In the genomic region with DNA sequence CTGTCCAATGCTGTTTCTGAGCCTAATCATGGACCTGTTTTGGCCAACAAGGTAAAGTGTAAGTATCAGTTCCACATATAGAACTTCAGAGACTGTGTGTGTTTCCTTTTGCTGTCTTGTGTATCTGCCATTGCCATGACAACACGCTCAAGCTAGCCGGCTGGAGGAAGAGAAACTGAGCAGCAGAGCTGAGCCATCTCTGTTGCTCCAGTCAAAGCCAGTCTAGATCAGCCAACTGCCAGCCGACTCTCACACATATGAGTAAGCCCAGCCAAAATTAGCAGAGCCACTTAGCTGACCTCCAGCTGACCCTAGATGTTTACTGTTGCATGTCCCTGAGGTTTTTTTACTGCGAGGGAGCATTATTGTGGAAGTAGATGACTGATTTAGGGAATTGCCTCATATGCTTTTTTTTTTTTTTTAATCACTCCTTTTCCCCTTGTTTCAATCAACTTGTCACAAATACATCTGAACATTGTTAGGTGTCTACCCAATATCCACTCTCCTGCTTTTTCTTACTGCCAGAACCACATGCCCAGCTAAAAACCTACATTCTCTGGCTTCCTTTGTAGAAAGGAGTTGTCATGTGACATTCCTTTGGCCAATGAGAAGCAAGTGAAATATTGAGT, we compare ENCODE assay signal across 8 cellular contexts.
DNase-seq lines count a peak whose midpoint lies in the region; ATAC-seq and TF ChIP-seq lines count a peak whose summit lies in the region.

No MANE protein-coding gene starts in this region.

- no TSS peak for BruUV-seq in PC-3 (replicated peaks; lab: Mats Ljungman, UMichigan)

- peak; percentile 97 for ATAC-seq in HG02885 (IDR thresholded peaks at IDR 0.05; ENCODE audit: poor library complexity, unreplicated experiment)
- peak; percentile 33 for ATAC-seq in PC-3
- peak; percentile 29 for ATAC-seq in foreskin keratinocyte

- no peak overlapping the region for H3K4me2 ChIP-seq in PC-3 (ENCODE audit: low read length)

- H3K4me1 ChIP-seq in PC-3 (ENCODE audit: insufficient read depth, low read length), result peaks cover 13% of the 10 kb centered on the region
- H3K4me1 ChIP-seq in foreskin keratinocyte, result peaks cover 14% of the 10 kb centered on the region

- intact Hi-C loops in PC-3 (cut with micrococcal nuclease), result no loop called here

- TF ChIP-seq CTCF in PC-3 (conservative IDR thresholded peaks at IDR 0.05; ENCODE audit: low read depth, low read length), result no peak
- TF ChIP-seq CTCF in foreskin keratinocyte (conservative IDR thresholded peaks at IDR 0.05), result no peak

- no peak overlapping the region for H3K4me3 ChIP-seq in PC-3 (ENCODE audit: low read length)

- POLR2A ChIA-PET in PC-3 (lab: Charles Lee; ENCODE audit: unreplicated experiment), result no interaction called here

- H2AFZ ChIP-seq in PC-3 (ENCODE audit: low read length), result no peak overlapping the region

- no peaks in the 10 kb centered on the region for H3F3A ChIP-seq in PC-3 (ENCODE audit: low read length, unreplicated experiment)

- H3K27me3 ChIP-seq in PC-3 (ENCODE audit: low read length), result no peaks in the 10 kb centered on the region
- H3K27me3 ChIP-seq in foreskin keratinocyte, result no peaks in the 10 kb centered on the region

- H3K9me2 ChIP-seq in PC-3 (replicated peaks; ENCODE audit: low read length), result no peaks in the 10 kb centered on the region

- H3K79me2 ChIP-seq in PC-3 (ENCODE audit: low read length), result no peaks in the 10 kb centered on the region

- peak; percentile 58 for DNase-seq in stimulated activated CD4-positive, alpha-beta T cell treated with anti-CD3 and anti-CD28 coated beads, Interleukin-15, amount 100 ng/mL, for 24 hours
- no peak for DNase-seq in stimulated activated CD4-positive, alpha-beta T cell treated with anti-CD3 and anti-CD28 coated beads, Interleukin-4, amount 100 ng/mL, for 4 hours
- peak; percentile 34 for DNase-seq in PC-3
- no peak for DNase-seq in foreskin keratinocyte
- no peak for DNase-seq in globus pallidus (ENCODE audit: low spot score)
- no peak for DNase-seq in NCI-H345 (lab: John Stamatoyannopoulos, UW)
- no peak for DNase-seq in NCI-H2171 treated with DMSO at 0.1 percent for 48 hours (lab: John Stamatoyannopoulos, UW)

- peak overlapping the region; percentile 49 for H3K27ac ChIP-seq in PC-3 (ENCODE audit: low read length)
- no peak overlapping the region for H3K27ac ChIP-seq in foreskin keratinocyte

- no peaks in the 10 kb centered on the region; the same call in 1 of the 2 replicates for H3K36me3 ChIP-seq in PC-3 (ENCODE audit: low read depth, low read length)

- H4K20me1 ChIP-seq in PC-3 (ENCODE audit: low read length), result no peaks in the 10 kb centered on the region

- 0 out of 2 replicates have a peak, but pooled peaks cover 4% of the 10 kb centered on the region for H3K9me3 ChIP-seq in PC-3 (ENCODE audit: low read length)

- no peak overlapping the region for H3K9ac ChIP-seq in PC-3 (ENCODE audit: low read length)

- CTCF ChIA-PET in PC-3 (lab: Charles Lee), result no interaction called here

Comparison
In these comparisons a context has a peak if more than half of its experiments do, and no peak if none do; other contexts are left out.
1. DNase-seq: peak in stimulated activated CD4-positive, alpha-beta T cell treated with anti-CD3 and anti-CD28 coated beads, Interleukin-15, amount 100 ng/mL, for 24 hours (single experiment) and PC-3 (single experiment); none in stimulated activated CD4-positive, alpha-beta T cell treated with anti-CD3 and anti-CD28 coated beads, Interleukin-4, amount 100 ng/mL, for 4 hours (0 of 2), foreskin keratinocyte (0 of 2), globus pallidus (single experiment), NCI-H345 (single experiment) and NCI-H2171 treated with DMSO at 0.1 percent for 48 hours (single experiment).
2. ATAC-seq: peak in every context shown above with its lines; median percentile 97 in HG02885; 33 in PC-3; 29 in foreskin keratinocyte.